Comparison of ENCODE assay signal across 1 cellular context in the genomic region with DNA sequence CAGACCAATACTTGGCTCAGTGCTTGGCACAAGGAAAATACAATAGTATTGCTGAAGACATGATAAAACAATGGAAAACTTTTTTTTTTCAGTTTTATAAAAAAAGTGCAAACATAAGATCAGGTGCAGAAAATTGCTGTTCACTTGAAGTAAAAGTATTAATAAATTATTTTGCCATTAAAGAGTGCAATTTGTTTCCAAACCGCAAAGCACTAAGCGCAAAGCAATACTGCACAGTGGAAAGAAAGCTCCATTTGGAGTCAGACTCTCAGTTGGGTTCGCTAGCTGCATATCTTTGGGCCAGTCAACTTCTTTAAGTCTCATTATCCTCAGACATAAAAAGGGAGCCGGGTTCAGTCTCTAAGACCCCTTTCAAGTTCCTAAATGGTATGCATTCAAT.
TF ChIP-seq lines count a peak whose summit lies in the region.

No MANE protein-coding gene starts in this region.

TF ChIP-seq in GM12878, 131 proteins besides CTCF, POLR2A, EP300 and RAD21:
- TF ChIP-seq, protein P1, sequence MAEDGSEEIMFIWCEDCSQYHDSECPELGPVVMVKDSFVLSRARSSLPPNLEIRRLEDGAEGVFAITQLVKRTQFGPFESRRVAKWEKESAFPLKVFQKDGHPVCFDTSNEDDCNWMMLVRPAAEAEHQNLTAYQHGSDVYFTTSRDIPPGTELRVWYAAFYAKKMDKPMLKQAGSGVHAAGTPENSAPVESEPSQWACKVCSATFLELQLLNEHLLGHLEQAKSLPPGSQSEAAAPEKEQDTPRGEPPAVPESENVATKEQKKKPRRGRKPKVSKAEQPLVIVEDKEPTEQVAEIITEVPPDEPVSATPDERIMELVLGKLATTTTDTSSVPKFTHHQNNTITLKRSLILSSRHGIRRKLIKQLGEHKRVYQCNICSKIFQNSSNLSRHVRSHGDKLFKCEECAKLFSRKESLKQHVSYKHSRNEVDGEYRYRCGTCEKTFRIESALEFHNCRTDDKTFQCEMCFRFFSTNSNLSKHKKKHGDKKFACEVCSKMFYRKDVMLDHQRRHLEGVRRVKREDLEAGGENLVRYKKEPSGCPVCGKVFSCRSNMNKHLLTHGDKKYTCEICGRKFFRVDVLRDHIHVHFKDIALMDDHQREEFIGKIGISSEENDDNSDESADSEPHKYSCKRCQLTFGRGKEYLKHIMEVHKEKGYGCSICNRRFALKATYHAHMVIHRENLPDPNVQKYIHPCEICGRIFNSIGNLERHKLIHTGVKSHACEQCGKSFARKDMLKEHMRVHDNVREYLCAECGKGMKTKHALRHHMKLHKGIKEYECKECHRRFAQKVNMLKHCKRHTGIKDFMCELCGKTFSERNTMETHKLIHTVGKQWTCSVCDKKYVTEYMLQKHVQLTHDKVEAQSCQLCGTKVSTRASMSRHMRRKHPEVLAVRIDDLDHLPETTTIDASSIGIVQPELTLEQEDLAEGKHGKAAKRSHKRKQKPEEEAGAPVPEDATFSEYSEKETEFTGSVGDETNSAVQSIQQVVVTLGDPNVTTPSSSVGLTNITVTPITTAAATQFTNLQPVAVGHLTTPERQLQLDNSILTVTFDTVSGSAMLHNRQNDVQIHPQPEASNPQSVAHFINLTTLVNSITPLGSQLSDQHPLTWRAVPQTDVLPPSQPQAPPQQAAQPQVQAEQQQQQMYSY (CRISPR knock-in tag; IDR thresholded peaks at IDR 0.05) = no peak
- TF ChIP-seq RCOR1 (conservative IDR thresholded peaks at IDR 0.05; ENCODE audit: low read depth, low read length) (no peak), POU2F2 (IDR thresholded peaks at IDR 0.05; ENCODE audit: borderline replicate concordance, low read depth, low read length) (no peak)
- TF ChIP-seq, protein P2, sequence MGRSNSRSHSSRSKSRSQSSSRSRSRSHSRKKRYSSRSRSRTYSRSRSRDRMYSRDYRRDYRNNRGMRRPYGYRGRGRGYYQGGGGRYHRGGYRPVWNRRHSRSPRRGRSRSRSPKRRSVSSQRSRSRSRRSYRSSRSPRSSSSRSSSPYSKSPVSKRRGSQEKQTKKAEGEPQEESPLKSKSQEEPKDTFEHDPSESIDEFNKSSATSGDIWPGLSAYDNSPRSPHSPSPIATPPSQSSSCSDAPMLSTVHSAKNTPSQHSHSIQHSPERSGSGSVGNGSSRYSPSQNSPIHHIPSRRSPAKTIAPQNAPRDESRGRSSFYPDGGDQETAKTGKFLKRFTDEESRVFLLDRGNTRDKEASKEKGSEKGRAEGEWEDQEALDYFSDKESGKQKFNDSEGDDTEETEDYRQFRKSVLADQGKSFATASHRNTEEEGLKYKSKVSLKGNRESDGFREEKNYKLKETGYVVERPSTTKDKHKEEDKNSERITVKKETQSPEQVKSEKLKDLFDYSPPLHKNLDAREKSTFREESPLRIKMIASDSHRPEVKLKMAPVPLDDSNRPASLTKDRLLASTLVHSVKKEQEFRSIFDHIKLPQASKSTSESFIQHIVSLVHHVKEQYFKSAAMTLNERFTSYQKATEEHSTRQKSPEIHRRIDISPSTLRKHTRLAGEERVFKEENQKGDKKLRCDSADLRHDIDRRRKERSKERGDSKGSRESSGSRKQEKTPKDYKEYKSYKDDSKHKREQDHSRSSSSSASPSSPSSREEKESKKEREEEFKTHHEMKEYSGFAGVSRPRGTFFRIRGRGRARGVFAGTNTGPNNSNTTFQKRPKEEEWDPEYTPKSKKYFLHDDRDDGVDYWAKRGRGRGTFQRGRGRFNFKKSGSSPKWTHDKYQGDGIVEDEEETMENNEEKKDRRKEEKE (IDR thresholded peaks at IDR 0.05) = no peak
- TF ChIP-seq, protein P3, sequence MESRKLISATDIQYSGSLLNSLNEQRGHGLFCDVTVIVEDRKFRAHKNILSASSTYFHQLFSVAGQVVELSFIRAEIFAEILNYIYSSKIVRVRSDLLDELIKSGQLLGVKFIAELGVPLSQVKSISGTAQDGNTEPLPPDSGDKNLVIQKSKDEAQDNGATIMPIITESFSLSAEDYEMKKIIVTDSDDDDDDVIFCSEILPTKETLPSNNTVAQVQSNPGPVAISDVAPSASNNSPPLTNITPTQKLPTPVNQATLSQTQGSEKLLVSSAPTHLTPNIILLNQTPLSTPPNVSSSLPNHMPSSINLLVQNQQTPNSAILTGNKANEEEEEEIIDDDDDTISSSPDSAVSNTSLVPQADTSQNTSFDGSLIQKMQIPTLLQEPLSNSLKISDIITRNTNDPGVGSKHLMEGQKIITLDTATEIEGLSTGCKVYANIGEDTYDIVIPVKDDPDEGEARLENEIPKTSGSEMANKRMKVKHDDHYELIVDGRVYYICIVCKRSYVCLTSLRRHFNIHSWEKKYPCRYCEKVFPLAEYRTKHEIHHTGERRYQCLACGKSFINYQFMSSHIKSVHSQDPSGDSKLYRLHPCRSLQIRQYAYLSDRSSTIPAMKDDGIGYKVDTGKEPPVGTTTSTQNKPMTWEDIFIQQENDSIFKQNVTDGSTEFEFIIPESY (IDR thresholded peaks at IDR 0.05) = peak; percentile 69; the same call in 1 of the 2 replicates
TF ChIP-seq in GM12878: peak in this region for 1.
